Comparison of ENCODE assay signal across 8 cellular contexts in the genomic region with DNA sequence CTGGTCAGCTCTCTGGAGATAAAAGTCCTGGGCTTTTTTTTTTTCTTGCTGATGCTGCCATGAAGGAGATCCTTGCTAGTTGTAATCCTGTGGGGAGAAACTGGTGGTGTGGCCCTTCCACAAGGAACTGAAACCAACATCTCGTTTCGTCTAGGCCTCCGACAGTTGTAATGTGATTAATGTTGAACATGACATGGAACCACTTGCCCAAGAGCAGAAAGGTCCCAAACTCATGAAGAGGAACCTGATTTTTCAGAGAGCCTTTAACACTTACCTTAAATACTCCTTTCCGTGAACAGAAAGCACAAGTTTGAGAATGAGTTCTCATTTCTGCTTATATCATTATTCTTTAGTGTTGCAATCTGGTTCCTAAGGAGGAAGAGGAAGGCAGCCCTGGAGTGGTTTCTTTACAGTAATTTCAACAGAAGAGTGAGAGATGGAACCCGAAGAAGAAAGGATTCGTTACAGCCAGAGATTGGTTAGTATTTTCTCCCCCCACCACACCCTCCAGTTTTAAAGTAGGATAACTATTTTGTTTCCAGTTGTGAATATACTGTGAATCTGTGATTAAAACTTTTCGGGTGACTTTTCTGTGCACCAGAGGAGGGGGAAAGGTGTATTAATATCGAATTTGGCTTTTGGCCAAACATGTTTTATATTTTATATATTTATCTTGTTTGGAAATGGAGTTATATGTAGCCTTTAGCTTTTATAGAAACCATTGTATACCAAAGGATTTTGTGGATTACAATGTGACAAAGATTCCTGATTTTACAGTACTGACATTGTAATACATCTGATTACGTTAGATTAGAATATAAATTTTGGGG. TPM values are rescaled to one million over a fixed set of nuclear protein-coding genes. Genes with fewer than 3 reads are reported as not detected.
A peak's percentile ranks its signal among the peaks of the same experiment; 100 is the strongest.
DNase-seq lines count a peak whose midpoint lies in the region; ATAC-seq and TF ChIP-seq lines count a peak whose summit lies in the region.

No MANE protein-coding gene starts in this region.

- H3K4me3 ChIP-seq in left ventricle myocardium inferior = peak overlapping the region; percentile 96
- H3K4me3 ChIP-seq in breast epithelium = peak overlapping the region; percentile 86 to 98 (median 96)
- H3K4me3 ChIP-seq in lung = peak overlapping the region; percentile 93
- H3K4me3 ChIP-seq in tibial nerve = peak overlapping the region; percentile 86 to 98 (median 88)

- H3K36me3 ChIP-seq in left ventricle myocardium inferior = peaks cover 17% of the 10 kb centered on the region
- H3K36me3 ChIP-seq in breast epithelium = no peaks in the 10 kb centered on the region
- peaks cover 0 to 2% of the 10 kb centered on the region in 2 donors for H3K36me3 ChIP-seq in lung (ENCODE audit: control insufficient read depth in 2 of 2, insufficient read depth in 2 of 2, low read length in 2 of 2)
- peaks cover 0 to 13% (median 0%) of the 10 kb centered on the region in 3 donors for H3K36me3 ChIP-seq in tibial nerve

- H3K27me3 ChIP-seq in left ventricle myocardium inferior (ENCODE audit: low read depth) (no peaks in the 10 kb centered on the region), breast epithelium (no peaks in the 10 kb centered on the region), lung (ENCODE audit: control insufficient read depth, insufficient read depth) (no peaks in the 10 kb centered on the region), tibial nerve (no peaks in the 10 kb centered on the region)

- 6 to 7% methylated on average over 9 of the region's 9 CpGs for WGBS in lung, 2 donors
- WGBS in tibial nerve, 2 donors = 8 to 9% methylated on average over 9 of the region's 9 CpGs

- TF ChIP-seq POLR2A in breast epithelium (IDR thresholded peaks at IDR 0.05) (no peak), tibial nerve (IDR thresholded peaks at IDR 0.05) (no peak)

- peak overlapping the region; percentile 98 for H3K27ac ChIP-seq in left ventricle myocardium inferior (replicated peaks)
- peak overlapping the region; percentile 29 to 99 for H3K27ac ChIP-seq in breast epithelium
- peak overlapping the region; percentile 17 to 76 for H3K27ac ChIP-seq in lung (ENCODE audit: low read depth in 1 of 2, low read length in 1 of 2)
- H3K27ac ChIP-seq in tibial nerve = peak overlapping the region; percentile 34 to 99 (median 95)

- H3K9me3 ChIP-seq in left ventricle myocardium inferior (replicated peaks) (no peaks in the 10 kb centered on the region), breast epithelium (no peaks in the 10 kb centered on the region), lung (ENCODE audit: control insufficient read depth in 2 of 2, insufficient read depth in 1 of 2, low read length in 1 of 2) (no peaks in the 10 kb centered on the region), tibial nerve (no peaks in the 10 kb centered on the region)

- ATAC-seq in lung (ENCODE audit: insufficient read depth, low FRiP score) (no peak), HG03025 (IDR thresholded peaks at IDR 0.05; ENCODE audit: low FRiP score, unreplicated experiment) (no peak)

- no peak for TF ChIP-seq CTCF in left ventricle myocardium inferior (IDR thresholded peaks at IDR 0.05; ENCODE audit: borderline replicate concordance)
- no peak for TF ChIP-seq CTCF in breast epithelium (IDR thresholded peaks at IDR 0.05)
- no peak for TF ChIP-seq CTCF in lung (IDR thresholded peaks at IDR 0.05; ENCODE audit: control extremely low read depth, extremely low read depth)
- TF ChIP-seq CTCF in tibial nerve (IDR thresholded peaks at IDR 0.05) = no peak

- peaks cover 50% of the 10 kb centered on the region for H3K4me1 ChIP-seq in left ventricle myocardium inferior
- H3K4me1 ChIP-seq in breast epithelium = no peaks in the 10 kb centered on the region
- H3K4me1 ChIP-seq in lung (ENCODE audit: control insufficient read depth in 2 of 2, insufficient read depth in 2 of 2, low read length in 2 of 2) = peaks cover 4% of the 10 kb centered on the region in 2 donors
- peaks cover 0 to 38% (median 14%) of the 10 kb centered on the region in 4 donors for H3K4me1 ChIP-seq in tibial nerve

- peak in 1 of 2 donors; percentile 45 for TF ChIP-seq EP300 in tibial nerve (IDR thresholded peaks at IDR 0.05)

- intact Hi-C loops in left ventricle myocardium inferior (cut with micrococcal nuclease) (no loop called here), cardiac septum (cut with DNase I) (no loop called here), breast epithelium (cut with DNase I; ENCODE audit: low total_unique reads) (no loop called here)

- DNase-seq in left ventricle myocardium inferior (no peak), cardiac septum (ENCODE audit: low spot score) (no peak), NOMO-1 treated with DMSO at 0.1 percent for 48 hours (lab: John Stamatoyannopoulos, UW; ENCODE audit: unreplicated experiment) (peak; percentile 98), breast epithelium (ENCODE audit: low spot score in 2 of 2) (no peak), lung (ENCODE audit: low spot score) (peak; percentile 41), tibial nerve (ENCODE audit: low spot score in 2 of 2) (no peak), SK-N-DZ (ENCODE audit: low spot score) (no peak)

RNA-seq across cellular contexts. Expression of a gene that starts 2.0 kb away (rescaled TPM):
- total RNA-seq in left ventricle myocardium inferior (37.6 TPM), cardiac septum (46.4 TPM), breast epithelium (10 to 100 TPM; 47.0 to 64.1 (median 61.9) TPM), lung (100 to 1,000 TPM in 1 of 2 donors, 10 to 100 TPM in 1; 81.8 to 102 TPM), tibial nerve (100 to 1,000 TPM in 1 of 4 donors, 10 to 100 TPM in 3; 40.9 to 106 (median 67.4) TPM)
- polyA plus RNA-seq in lung = 10 to 100 TPM; 30.6 to 44.6 TPM
- polyA plus RNA-seq in SK-N-DZ (2014; cell fraction: cytosol; rRNA removed) = 11.9 and 12.6 TPM in 2 replicates
- polyA plus RNA-seq in SK-N-DZ (2014; cell fraction: nucleus; rRNA removed) = 19.1 and 27.3 TPM in 2 replicates

Comparison
In these comparisons a context has a peak if more than half of its experiments do, and no peak if none do; other contexts are left out.
1. DNase-seq: peak in NOMO-1 treated with DMSO at 0.1 percent for 48 hours (single experiment) and lung (single experiment); none in left ventricle myocardium inferior (single experiment), cardiac septum (single experiment), breast epithelium (0 of 2), tibial nerve (0 of 2) and SK-N-DZ (single experiment).
2. H3K27ac ChIP-seq: peak in every context shown above with its lines; median percentile 98 in left ventricle myocardium inferior; 95 in tibial nerve; 64 in breast epithelium; 46 in lung.
3. Peak in every context shown above with its lines, with median percentiles within 50 percentile points of each other: H3K4me3 ChIP-seq.